11 cellular contexts compared by ENCODE assay signal in the genomic region with DNA sequence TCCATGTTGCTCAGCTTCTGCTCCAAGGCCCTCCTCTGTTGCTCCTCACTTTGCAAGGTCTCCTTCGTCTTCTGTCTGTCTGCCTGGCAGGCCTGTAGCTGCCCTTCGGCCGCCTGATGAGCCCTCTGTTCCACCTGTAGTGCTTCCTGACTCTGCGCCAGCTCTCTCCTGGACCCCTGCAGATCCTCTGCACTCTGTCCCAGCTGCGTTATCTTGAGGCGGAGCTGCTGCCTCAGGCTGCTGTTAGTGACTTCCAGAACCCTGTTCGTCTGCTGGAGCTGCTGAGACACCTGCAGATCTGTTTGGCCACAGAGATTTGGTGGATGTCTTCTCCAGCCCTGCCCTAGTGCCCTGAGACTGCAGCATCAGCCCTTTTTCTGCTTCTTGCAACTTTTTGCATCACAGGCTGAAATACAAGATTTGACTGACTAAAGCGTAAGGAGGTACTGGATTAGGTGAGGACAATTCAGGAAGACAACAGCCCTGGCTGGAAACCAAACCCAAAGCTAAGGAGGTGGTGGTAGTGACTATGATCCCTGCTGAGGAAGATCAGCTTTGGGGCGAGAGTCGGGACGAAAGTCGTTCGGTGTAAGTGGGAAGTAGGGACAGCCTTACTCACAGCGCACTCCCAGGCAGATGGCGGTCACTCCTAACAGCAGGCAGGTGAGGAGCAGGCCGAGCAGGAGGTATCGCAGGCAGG. TPM values are rescaled to one million over a fixed set of nuclear protein-coding genes. Genes with fewer than 3 reads are reported as not detected.
DNase-seq lines count a peak whose midpoint lies in the region; ATAC-seq lines count a peak whose summit lies in the region.
"Had no signal": no experiment of that assay in that cellular context is flagged by ENCODE, and none has a peak within 500 bp of the region (broad histone marks: within the 10 kb centered on the region; RNA-seq: fewer than 3 reads in every experiment).

No MANE protein-coding gene starts in this region.

- H3K4me3 ChIP-seq in HUES64 (ENCODE audit: low read length), result peak overlapping the region; percentile 69
- H3K4me3 ChIP-seq: HAP-1 had no signal

- 67% methylated on average over 17 of the region's 17 CpGs for WGBS in HUES64

- H3K27me3 Mint-ChIP-seq in activated naive CD8-positive, alpha-beta T cell treated with anti-CD3 and anti-CD28 coated beads, Interleukin-2, amount 50 U/mL, for 24 hours, result no peaks in the 10 kb centered on the region
- H3K27me3 Mint-ChIP-seq in naive B cell, result no peaks in the 10 kb centered on the region

- H3K4me1 Mint-ChIP-seq in activated naive CD8-positive, alpha-beta T cell treated with anti-CD3 and anti-CD28 coated beads, Interleukin-2, amount 50 U/mL, for 24 hours, result peaks cover 58% of the 10 kb centered on the region
- H3K4me1 Mint-ChIP-seq in naive B cell, result peaks cover 86 to 100% (median 91%) of the 10 kb centered on the region in 3 donors

- no peak overlapping the region for H3K27ac ChIP-seq in HUES64 (ENCODE audit: low read depth, low read length)

- H3K9ac ChIP-seq in HUES64 (ENCODE audit: low read depth, low read length), result no peak overlapping the region

- H3K9me3 Mint-ChIP-seq in activated naive CD8-positive, alpha-beta T cell treated with anti-CD3 and anti-CD28 coated beads, Interleukin-2, amount 50 U/mL, for 24 hours, result no peaks in the 10 kb centered on the region
- H3K9me3 Mint-ChIP-seq in naive B cell, result peaks cover 0 to 2% (median 0%) of the 10 kb centered on the region in 7 donors

- 0 out of 2 replicates have a peak, but pooled peaks cover 6% of the 10 kb centered on the region for H3K4me1 ChIP-seq in HUES64 (ENCODE audit: insufficient read depth, low read length)
- H3K4me1 ChIP-seq: HAP-1 had no signal

- H3K36me3 ChIP-seq in HUES64 (ENCODE audit: insufficient read depth, low read length), result no peaks in the 10 kb centered on the region
- H3K36me3 ChIP-seq: HAP-1 had no signal

- DNase-seq in COR-L47 (lab: John Stamatoyannopoulos, UW) (peak; percentile 32), naive B cell (no peak), HuH-7.5 (ENCODE audit: low spot score) (no peak), cerebellum (ENCODE audit: low spot score) (no peak), DMS153 treated with DMSO at 0.1 percent for 48 hours (lab: John Stamatoyannopoulos, UW; ENCODE audit: unreplicated experiment) (no peak)
- DNase-seq in activated naive CD8-positive, alpha-beta T cell treated with anti-CD3 and anti-CD28 coated beads, Interleukin-2, amount 50 U/mL, for 24 hours, result no peak
- DNase-seq: NCI-H1105 treated with DMSO at 0.1 percent for 48 hours had no signal

- peak overlapping the region; percentile 82 for H3K4me3 Mint-ChIP-seq in activated naive CD8-positive, alpha-beta T cell treated with anti-CD3 and anti-CD28 coated beads, Interleukin-2, amount 50 U/mL, for 24 hours
- H3K4me3 Mint-ChIP-seq in naive B cell, result peak overlapping the region; percentile 86 to 100 (median 98)

- peaks cover 2% of the 10 kb centered on the region for H3K36me3 Mint-ChIP-seq in activated naive CD8-positive, alpha-beta T cell treated with anti-CD3 and anti-CD28 coated beads, Interleukin-2, amount 50 U/mL, for 24 hours (ENCODE audit: low read depth)
- peaks cover 25 to 60% of the 10 kb centered on the region in 2 donors for H3K36me3 Mint-ChIP-seq in naive B cell

- peaks cover 46% of the 10 kb centered on the region for H3K27me3 ChIP-seq in HUES64 (ENCODE audit: insufficient read depth, low read length)

- H3K27ac Mint-ChIP-seq in activated naive CD8-positive, alpha-beta T cell treated with anti-CD3 and anti-CD28 coated beads, Interleukin-2, amount 50 U/mL, for 24 hours, result peak overlapping the region; percentile 74
- H3K27ac Mint-ChIP-seq in naive B cell, result peak overlapping the region; percentile 91 to 99 (median 98)

- no peak for ATAC-seq in activated naive CD8-positive, alpha-beta T cell treated with anti-CD3 and anti-CD28 coated beads, Interleukin-2, amount 50 U/mL, for 24 hours
- ATAC-seq in naive B cell (ENCODE audit: low read depth in 2 of 2), result no peak
- no peak for ATAC-seq in GM19467 (IDR thresholded peaks at IDR 0.05; ENCODE audit: unreplicated experiment)

- H3K9me3 ChIP-seq in HUES64 (ENCODE audit: insufficient read depth, low read depth, low read length), result no peaks in the 10 kb centered on the region
- H3K9me3 ChIP-seq: HAP-1 had no signal

RNA-seq across cellular contexts. Expression of gene CD72, which starts 2.1 kb away (rescaled TPM):
- 1.3 TPM for polyA plus RNA-seq in HUES64 (2013, experiment 1 of 2)
- polyA plus RNA-seq in HUES64 (2013, experiment 2 of 2), result 2.1 TPM
- polyA plus RNA-seq in naive B cell (ENCODE audit: low read depth in 6 of 6), result 100 to 1,000 TPM; 293 to 418 (median 315) TPM
- 1.3 TPM for total RNA-seq in cerebellum

RNA-seq across cellular contexts. Expression of gene TESK1, which starts 11.1 kb away (rescaled TPM):
- 12.2 TPM for polyA plus RNA-seq in HUES64 (2013, experiment 1 of 2)
- 9.6 TPM for polyA plus RNA-seq in HUES64 (2013, experiment 2 of 2)
- 10 to 100 TPM in 1 of 6 donors, 1 to 10 TPM in 5; 3.0 to 18.8 (median 6.8) TPM for polyA plus RNA-seq in naive B cell (ENCODE audit: low read depth in 6 of 6)
- total RNA-seq in cerebellum, result 14.8 TPM

RNA-seq across cellular contexts. Expression of gene SIT1, which starts 34.6 kb away (rescaled TPM):
- polyA plus RNA-seq in HUES64 (2013, experiment 1 of 2), result 2.3 TPM
- polyA plus RNA-seq in HUES64 (2013, experiment 2 of 2), result 2.2 TPM
- 100 to 1,000 TPM in 1 of 6 donors, 10 to 100 TPM in 5; 56.8 to 107 (median 73.5) TPM for polyA plus RNA-seq in naive B cell (ENCODE audit: low read depth in 6 of 6)
- total RNA-seq in cerebellum, result not detected
- polyA plus RNA-seq: fibroblast of lung had no signal

RNA-seq across cellular contexts. Expression of gene RMRP, which starts 41.7 kb away (rescaled TPM):
- 9,126 TPM for polyA plus RNA-seq in HUES64 (2013, experiment 1 of 2)
- 12,827 TPM for polyA plus RNA-seq in HUES64 (2013, experiment 2 of 2)
- polyA plus RNA-seq in naive B cell (ENCODE audit: low read depth in 6 of 6), result 10 to 100 TPM in 4 of 6 donors, not detected in 2; 41.0 to 72.3 (median 56.5) TPM
- 172,488 TPM for total RNA-seq in cerebellum

RNA-seq across cellular contexts. Expression of gene CCDC107, which starts 42.0 kb away (rescaled TPM):
- polyA plus RNA-seq in HUES64 (2013, experiment 1 of 2), result 9.9 TPM
- 12.9 TPM for polyA plus RNA-seq in HUES64 (2013, experiment 2 of 2)
- 10 to 100 TPM; 42.7 to 60.2 (median 51.5) TPM for polyA plus RNA-seq in naive B cell (ENCODE audit: low read depth in 6 of 6)
- 8.9 TPM for total RNA-seq in cerebellum
